In the genomic region with DNA sequence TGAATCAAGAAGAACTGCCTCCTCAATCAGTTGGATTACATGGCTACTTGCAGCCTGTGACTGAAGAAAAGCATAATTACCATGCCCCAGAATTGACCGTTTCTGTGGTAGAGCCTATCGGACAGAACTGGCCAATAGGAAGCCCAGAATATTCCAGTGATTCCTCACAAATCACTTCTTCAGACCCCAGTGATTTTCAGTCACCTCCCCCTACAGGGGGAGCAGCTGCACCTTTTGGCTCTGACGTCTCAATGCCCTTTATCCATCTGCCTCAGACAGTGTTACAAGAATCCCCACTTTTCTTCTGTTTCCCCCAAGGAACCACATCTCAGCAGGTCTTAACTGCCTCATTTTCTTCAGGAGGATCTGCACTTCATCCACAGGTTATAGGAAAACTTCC, we compare ENCODE assay signal across 16 cellular contexts.
DNase-seq lines count a peak whose midpoint lies in the region; ATAC-seq and TF ChIP-seq lines count a peak whose summit lies in the region.
"Had no signal": no experiment of that assay in that cellular context is flagged by ENCODE, and none has a peak within 500 bp of the region (broad histone marks: within the 10 kb centered on the region; RNA-seq: fewer than 3 reads in every experiment).

No MANE protein-coding gene starts in this region.

- H3K36me3 ChIP-seq in cardiac muscle cell (peaks cover 86% of the 10 kb centered on the region), OCI-LY7 (ENCODE audit: insufficient read depth, low read length) (peaks cover 69% of the 10 kb centered on the region), HAP-1 (replicated peaks) (peaks cover 41% of the 10 kb centered on the region)

- H3K27me3 ChIP-seq in cardiac muscle cell, result no peaks in the 10 kb centered on the region
- H3K27me3 ChIP-seq in HAP-1 (ENCODE audit: low read depth), result no peaks in the 10 kb centered on the region
- H3K27me3 ChIP-seq: upper lobe of right lung had no signal

- no TSS peak for BruUV-seq in OCI-LY7 (replicated peaks; lab: Mats Ljungman, UMichigan)

- H3K9me3 ChIP-seq in cardiac muscle cell (ENCODE audit: low read depth) (no peaks in the 10 kb centered on the region), OCI-LY7 (ENCODE audit: low read length) (no peaks in the 10 kb centered on the region), HAP-1 (no peaks in the 10 kb centered on the region)
- H3K9me3 ChIP-seq: left ventricle myocardium inferior, upper lobe of right lung had no signal

- H3K4me2 ChIP-seq in OCI-LY7 (ENCODE audit: low read length), result no peak overlapping the region

- peaks cover 4% of the 10 kb centered on the region for H3K4me1 ChIP-seq in cardiac muscle cell (ENCODE audit: low read depth)
- H3K4me1 ChIP-seq in OCI-LY7 (ENCODE audit: insufficient read depth, low read length, poor library complexity, severe bottlenecking), result no peaks in the 10 kb centered on the region
- H3K4me1 ChIP-seq in HAP-1, result no peaks in the 10 kb centered on the region
- H3K4me1 ChIP-seq: upper lobe of right lung had no signal

- intact Hi-C loops in Right ventricle myocardium inferior (cut with DNase I) (loop anchor here (5.0 kb wide), 1 partner anchor 301 kb away; no protein-coding TSS in a partner anchor), OCI-LY7 (cut with micrococcal nuclease; ENCODE audit: unreplicated experiment) (no loop called here)

- H3K79me2 ChIP-seq in OCI-LY7 (ENCODE audit: insufficient read depth, low read depth, low read length), result no peaks in the 10 kb centered on the region

- DNase-seq in cardiac muscle cell (ENCODE audit: low read depth in 1 of 2, low spot score in 1 of 2), result no peak
- no peak for DNase-seq in Right ventricle myocardium inferior (ENCODE audit: missing footprints)
- DNase-seq in OCI-LY7 (ENCODE audit: low spot score), result no peak
- DNase-seq in fibroblast of mammary gland (ENCODE audit: low read depth), result no peak
- DNase-seq in SIG-M5 (lab: John Stamatoyannopoulos, UW), result no peak
- no peak for DNase-seq in HAP-1 (ENCODE audit: low spot score in 2 of 2)
- DNase-seq in central memory CD4-positive, alpha-beta T cell, result no peak
- DNase-seq: activated naive CD4-positive, alpha-beta T cell treated with anti-CD3 and anti-CD28 coated beads for 36 hours; DND-41; effector CD8-positive, alpha-beta T cell; GM23248; left ventricle myocardium inferior; NCI-H187; upper lobe of right lung had no signal

- H3K27ac ChIP-seq in cardiac muscle cell (peak overlapping the region; percentile 55), OCI-LY7 (ENCODE audit: low read depth, low read length, poor library complexity, severe bottlenecking) (no peak overlapping the region)
- H3K27ac ChIP-seq: GM23248, left ventricle myocardium inferior, upper lobe of right lung had no signal

- H4K20me1 ChIP-seq in OCI-LY7 (ENCODE audit: insufficient read depth, low read length), result no peaks in the 10 kb centered on the region

- H3K4me3 ChIP-seq in cardiac muscle cell (no peak overlapping the region), OCI-LY7 (ENCODE audit: low read depth, low read length, poor library complexity, severe bottlenecking) (no peak overlapping the region), fibroblast of mammary gland (ENCODE audit: control insufficient read depth, low read depth, low read length) (no peak overlapping the region), HAP-1 (no peak overlapping the region)
- H3K4me3 ChIP-seq: GM23248, left ventricle myocardium inferior, upper lobe of right lung had no signal

- no peaks in the 10 kb centered on the region for H3K9me2 ChIP-seq in OCI-LY7 (ENCODE audit: insufficient read depth, low read length)

- in situ Hi-C loops in HAP-1 (cut with MboI; ENCODE audit: low sequenced_read_pairs), result no loop called here

- TF ChIP-seq CTCF in cardiac muscle cell (IDR thresholded peaks at IDR 0.05; ENCODE audit: low read depth, low read length) (peak; percentile 18), OCI-LY7 (conservative IDR thresholded peaks at IDR 0.05; ENCODE audit: low read length) (peak; percentile 54), fibroblast of mammary gland (conservative IDR thresholded peaks at IDR 0.05; ENCODE audit: control insufficient read depth, insufficient read depth, low read depth, low read length) (peak; percentile 10)

- no peak overlapping the region for H2AFZ ChIP-seq in OCI-LY7 (ENCODE audit: low read length)
- H2AFZ ChIP-seq: GM23248 had no signal

- no peak for ATAC-seq in Right ventricle myocardium inferior
- no peak for ATAC-seq in HG03342 (IDR thresholded peaks at IDR 0.05; ENCODE audit: unreplicated experiment)
- ATAC-seq: activated CD4-positive, CD25-positive, alpha-beta regulatory T cell treated with anti-CD3 and anti-CD28 coated beads, Interleukin-2, amount 50 U/mL, for 24 hours; upper lobe of right lung had no signal

- POLR2A ChIA-PET in OCI-LY7 (lab: Charles Lee), result no interaction called here

- CTCF ChIA-PET in OCI-LY7 (lab: Charles Lee; ENCODE audit: unreplicated experiment), result no interaction called here
